In genomic region chr17:80649672-80650338, GRCh38 we compare ENCODE assay signal across 8 cellular contexts.
DNase-seq lines count a peak whose midpoint lies in the region; ATAC-seq and TF ChIP-seq lines count a peak whose summit lies in the region.

No MANE protein-coding gene starts in this region.

- TF ChIP-seq CTCF in AG10803 (conservative IDR thresholded peaks at IDR 0.05; ENCODE audit: low read length): peak; percentile 38

- WGBS in iPS DF 6.9 (ENCODE audit: insufficient coverage, insufficient read length): no CpG with 5 or more reads among the region's 14 CpGs

- H3K36me3 Mint-ChIP-seq in T-helper 17 cell (ENCODE audit: low read depth): peaks cover 9% of the 10 kb centered on the region

- peaks cover 48% of the 10 kb centered on the region for H3K4me1 Mint-ChIP-seq in T-helper 17 cell

- no peaks in the 10 kb centered on the region for H3K9me3 ChIP-seq in T-helper 17 cell (ENCODE audit: control insufficient read depth, low read length, poor library complexity, severe bottlenecking)
- H3K9me3 ChIP-seq in iPS DF 6.9 (ENCODE audit: control insufficient read depth, insufficient read depth, low read length): no peaks in the 10 kb centered on the region; the same call in 1 of the 2 replicates

- H3K27ac Mint-ChIP-seq in T-helper 17 cell: peak overlapping the region; percentile 90

- H3K4me3 ChIP-seq in AG10803 (ENCODE audit: low read length) (no peak overlapping the region), H7 (ENCODE audit: insufficient read depth, low read depth, low read length) (no peak overlapping the region), iPS DF 6.9 (ENCODE audit: low read length) (no peak overlapping the region)

- no peak overlapping the region for H3K27ac ChIP-seq in iPS DF 6.9 (ENCODE audit: low read length)

- peak; percentile 84 for ATAC-seq in T-helper 17 cell
- ATAC-seq in GM18505 (IDR thresholded peaks at IDR 0.05; ENCODE audit: unreplicated experiment): no peak

- H3K27me3 Mint-ChIP-seq in T-helper 17 cell: no peaks in the 10 kb centered on the region

- H3K27me3 ChIP-seq in H7 (ENCODE audit: control insufficient read depth, insufficient read depth, low read length): no peaks in the 10 kb centered on the region
- no peaks in the 10 kb centered on the region for H3K27me3 ChIP-seq in iPS DF 6.9 (ENCODE audit: control insufficient read depth, insufficient read depth, low read length)

- no peaks in the 10 kb centered on the region for H3K36me3 ChIP-seq in H7 (replicated peaks; ENCODE audit: control insufficient read depth, insufficient read depth, low read length)
- H3K36me3 ChIP-seq in iPS DF 6.9 (ENCODE audit: control insufficient read depth, insufficient read depth, low read length): no peaks in the 10 kb centered on the region

- DNase-seq in AG10803 (ENCODE audit: low read depth): peak; percentile 92
- peak; percentile 77 for DNase-seq in H7
- no peak for DNase-seq in T-helper 17 cell
- DNase-seq in amniotic stem cell (lab: John Stamatoyannopoulos, UW): peak; percentile 35
- DNase-seq in iPS DF 6.9 (ENCODE audit: low read depth, low spot score): peak; percentile 31
- peak; percentile 87 for DNase-seq in stimulated activated CD4-positive, alpha-beta T cell treated with anti-CD3 and anti-CD28 coated beads, Interleukin-2, amount 100 ng/mL, for 4 hours (ENCODE audit: low read depth)
- no peak for DNase-seq in Ammon's horn (ENCODE audit: low spot score)

- no peak for TF ChIP-seq POLR2A in GM18505 (IDR thresholded peaks at IDR 0.05; ENCODE audit: borderline replicate concordance, extremely low read depth, insufficient read depth, insufficient read length)

- H3K4me1 ChIP-seq in iPS DF 6.9 (ENCODE audit: control insufficient read depth, insufficient read depth, low read length): peaks cover 6% of the 10 kb centered on the region

- H3K4me3 Mint-ChIP-seq in T-helper 17 cell: peak overlapping the region; percentile 92

Comparison
In these comparisons a context has a peak if more than half of its experiments do, and no peak if none do; other contexts are left out.
1. DNase-seq: peak in AG10803 (single experiment), H7 (single experiment), amniotic stem cell (single experiment), iPS DF 6.9 (single experiment) and stimulated activated CD4-positive, alpha-beta T cell treated with anti-CD3 and anti-CD28 coated beads, Interleukin-2, amount 100 ng/mL, for 4 hours (single experiment); none in T-helper 17 cell (0 of 3) and Ammon's horn (single experiment).